Comparison of ENCODE assay signal across 8 cellular contexts in the genomic region with DNA sequence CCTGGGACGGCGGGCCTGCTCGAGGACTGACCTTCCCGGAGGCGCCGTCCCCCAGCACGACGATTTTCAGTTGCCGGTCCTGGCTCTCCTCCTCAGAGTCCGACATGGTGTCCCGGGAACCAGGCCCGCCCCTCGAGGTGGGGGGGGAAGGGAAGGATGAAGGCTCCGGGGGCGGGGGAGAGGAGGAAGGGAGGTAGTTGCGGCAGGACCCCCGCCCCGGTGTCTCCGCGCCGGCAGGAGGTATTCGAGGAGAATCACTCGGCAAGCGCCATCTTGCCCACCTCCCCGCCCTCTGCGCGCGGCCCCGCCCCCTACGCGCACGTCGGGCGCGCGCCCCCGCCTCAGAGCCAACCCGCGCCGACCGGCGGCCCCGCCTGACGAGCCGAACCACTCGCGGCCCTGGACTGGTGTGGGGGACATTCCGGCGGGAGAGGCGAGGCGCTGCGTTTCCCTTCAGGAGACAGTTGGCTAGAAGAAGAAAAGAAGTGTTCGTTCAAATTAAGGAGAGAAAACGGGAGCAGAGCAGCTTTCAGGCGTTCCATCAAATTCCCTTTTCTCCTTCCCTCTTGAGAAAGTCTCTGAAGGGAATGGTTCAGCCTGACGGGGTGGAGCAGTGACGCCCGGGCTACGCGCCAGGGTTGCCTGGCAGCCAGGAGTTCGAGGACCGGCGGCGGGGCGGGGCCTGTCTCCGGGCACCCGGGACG. TPM values are rescaled to one million over a fixed set of nuclear protein-coding genes. Genes with fewer than 3 reads are reported as not detected.
DNase-seq lines count a peak whose midpoint lies in the region; ATAC-seq and TF ChIP-seq lines count a peak whose summit lies in the region.

TSS of gene RAB28 (minus strand) at position 296 of the 704 bp plus-strand sequence.

- TF ChIP-seq CTCF in C4-2B (conservative IDR thresholded peaks at IDR 0.05) = no peak

- peak; percentile 95 for ATAC-seq in GM19395 (IDR thresholded peaks at IDR 0.05; ENCODE audit: unreplicated experiment)
- peak; percentile 90 for ATAC-seq in HG03558 (IDR thresholded peaks at IDR 0.05; ENCODE audit: extremely low read depth, unreplicated experiment)
- peak; percentile 98 for ATAC-seq in left colon

- DNase-seq in NCI-H748 (lab: John Stamatoyannopoulos, UW; ENCODE audit: unreplicated experiment) (peak; percentile 90), cortex of kidney (lab: John Stamatoyannopoulos, UW) (peak; percentile 50), left colon (peak; percentile 93 to 96)
- peak; percentile 91 for DNase-seq in activated CD4-positive, alpha-beta T cell treated with anti-CD3 and anti-CD28 coated beads, Interleukin-2, amount 50 U/mL, for 1 hour
- peak; percentile 89 to 91 for DNase-seq in stimulated activated CD4-positive, alpha-beta T cell treated with anti-CD3 and anti-CD28 coated beads, Interleukin-1b, Interleukin-23, amount 100 ng/mL, for 4 hours (ENCODE audit: low read depth in 2 of 2)

- intact Hi-C loops in left colon (cut with DNase I, micrococcal nuclease) = loop anchor here in 1 of 2 donors (10.0 kb wide), 1 partner anchor 61 kb away; the partner anchor contains the start of gene NKX3-2

- H3K27ac ChIP-seq in C4-2B = peak within 1 kb of the TSS; percentile 93

RNA-seq across cellular contexts. Expression of gene RAB28, which starts in this region (rescaled TPM):
- 10 to 100 TPM; 13.2 to 15.8 TPM for total RNA-seq in left colon

Comparison
In these comparisons a context has a peak if more than half of its experiments do, and no peak if none do; other contexts are left out.
1. Peak in every context shown above with its lines: DNase-seq, ATAC-seq and H3K27ac ChIP-seq.